1 cellular context compared by ENCODE assay signal in genomic region chr4:39441593-39441992, GRCh38.
A peak's percentile ranks its signal among the peaks of the same experiment; 100 is the strongest.
TF ChIP-seq lines count a peak whose summit lies in the region.

No MANE protein-coding gene starts in this region.

TF ChIP-seq in HEK293, 187 proteins besides CTCF, POLR2A, EP300 and RAD21 (continued from another document):
- TF ChIP-seq, protein P1, sequence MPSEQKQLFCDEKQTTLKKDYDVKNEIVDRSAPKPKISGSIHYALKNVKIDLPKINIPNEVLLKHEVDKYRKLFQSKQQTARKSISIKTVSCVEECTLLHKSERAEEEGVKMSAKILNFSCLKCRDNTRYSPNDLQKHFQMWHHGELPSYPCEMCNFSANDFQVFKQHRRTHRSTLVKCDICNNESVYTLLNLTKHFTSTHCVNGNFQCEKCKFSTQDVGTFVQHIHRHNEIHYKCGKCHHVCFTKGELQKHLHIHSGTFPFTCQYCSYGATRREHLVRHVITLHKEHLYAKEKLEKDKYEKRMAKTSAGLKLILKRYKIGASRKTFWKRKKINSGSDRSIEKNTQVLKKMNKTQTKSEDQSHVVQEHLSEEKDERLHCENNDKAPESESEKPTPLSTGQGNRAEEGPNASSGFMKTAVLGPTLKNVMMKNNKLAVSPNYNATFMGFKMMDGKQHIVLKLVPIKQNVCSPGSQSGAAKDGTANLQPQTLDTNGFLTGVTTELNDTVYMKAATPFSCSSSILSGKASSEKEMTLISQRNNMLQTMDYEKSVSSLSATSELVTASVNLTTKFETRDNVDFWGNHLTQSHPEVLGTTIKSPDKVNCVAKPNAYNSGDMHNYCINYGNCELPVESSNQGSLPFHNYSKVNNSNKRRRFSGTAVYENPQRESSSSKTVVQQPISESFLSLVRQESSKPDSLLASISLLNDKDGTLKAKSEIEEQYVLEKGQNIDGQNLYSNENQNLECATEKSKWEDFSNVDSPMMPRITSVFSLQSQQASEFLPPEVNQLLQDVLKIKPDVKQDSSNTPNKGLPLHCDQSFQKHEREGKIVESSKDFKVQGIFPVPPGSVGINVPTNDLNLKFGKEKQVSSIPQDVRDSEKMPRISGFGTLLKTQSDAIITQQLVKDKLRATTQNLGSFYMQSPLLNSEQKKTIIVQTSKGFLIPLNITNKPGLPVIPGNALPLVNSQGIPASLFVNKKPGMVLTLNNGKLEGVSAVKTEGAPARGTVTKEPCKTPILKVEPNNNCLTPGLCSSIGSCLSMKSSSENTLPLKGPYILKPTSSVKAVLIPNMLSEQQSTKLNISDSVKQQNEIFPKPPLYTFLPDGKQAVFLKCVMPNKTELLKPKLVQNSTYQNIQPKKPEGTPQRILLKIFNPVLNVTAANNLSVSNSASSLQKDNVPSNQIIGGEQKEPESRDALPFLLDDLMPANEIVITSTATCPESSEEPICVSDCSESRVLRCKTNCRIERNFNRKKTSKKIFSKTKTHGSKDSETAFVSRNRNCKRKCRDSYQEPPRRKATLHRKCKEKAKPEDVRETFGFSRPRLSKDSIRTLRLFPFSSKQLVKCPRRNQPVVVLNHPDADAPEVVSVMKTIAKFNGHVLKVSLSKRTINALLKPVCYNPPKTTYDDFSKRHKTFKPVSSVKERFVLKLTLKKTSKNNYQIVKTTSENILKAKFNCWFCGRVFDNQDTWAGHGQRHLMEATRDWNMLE (tag by site-specific recombination; conservative IDR thresholded peaks at IDR 0.05; ENCODE audit: low read depth), result peak; percentile 80
- TF ChIP-seq ZNF510 (tag by site-specific recombination; IDR thresholded peaks at IDR 0.05; ENCODE audit: insufficient replicate concordance) (peak; percentile 43), ZNF292 (tag by site-specific recombination; IDR thresholded peaks at IDR 0.05; ENCODE audit: borderline replicate concordance, low read depth) (peak; percentile 77), ZNF626 (tag by site-specific recombination; IDR thresholded peaks at IDR 0.05) (no peak), ZNF571 (tag by site-specific recombination; IDR thresholded peaks at IDR 0.05) (no peak), ZNF404 (tag by site-specific recombination; IDR thresholded peaks at IDR 0.05) (0 out of 2 replicates have a peak, but pooled peaks have one; percentile 16), ZNF362 (tag by site-specific recombination; IDR thresholded peaks at IDR 0.05) (no peak), ZBTB10 (tag by site-specific recombination; IDR thresholded peaks at IDR 0.05) (no peak), ZNF223 (tag by site-specific recombination; IDR thresholded peaks at IDR 0.05) (no peak), ZFP3 (tag by site-specific recombination; IDR thresholded peaks at IDR 0.05; ENCODE audit: low read depth) (no peak), ZNF274 (IDR thresholded peaks at IDR 0.05; ENCODE audit: low read length) (no peak), ZNF274 (tag by site-specific recombination; IDR thresholded peaks at IDR 0.05; ENCODE audit: borderline replicate concordance) (no peak), GLI4 (tag by site-specific recombination; IDR thresholded peaks at IDR 0.05) (no peak), ZNF266 (tag by site-specific recombination; IDR thresholded peaks at IDR 0.05; ENCODE audit: low read depth) (0 out of 2 replicates have a peak, but pooled peaks have one; percentile 35), ZNF501 (tag by site-specific recombination; IDR thresholded peaks at IDR 0.05) (no peak), ZIC2 (tag by site-specific recombination; IDR thresholded peaks at IDR 0.05) (no peak), ZNF610 (tag by site-specific recombination; IDR thresholded peaks at IDR 0.05; ENCODE audit: borderline replicate concordance) (no peak), ZBTB8A (tag by site-specific recombination; IDR thresholded peaks at IDR 0.05) (peak; percentile 40; the same call in 1 of the 2 replicates), ZNF558 (tag by site-specific recombination; IDR thresholded peaks at IDR 0.05) (peak; percentile 72), ZNF214 (tag by site-specific recombination; IDR thresholded peaks at IDR 0.05; ENCODE audit: borderline replicate concordance) (no peak), GLI2 (tag by site-specific recombination; IDR thresholded peaks at IDR 0.05; ENCODE audit: borderline replicate concordance, low read depth) (no peak), SCRT1 (tag by site-specific recombination; IDR thresholded peaks at IDR 0.05; ENCODE audit: borderline replicate concordance) (no peak), ZNF785 (tag by site-specific recombination; IDR thresholded peaks at IDR 0.05) (no peak), ZNF140 (tag by site-specific recombination; IDR thresholded peaks at IDR 0.05) (peak; percentile 46; the same call in 1 of the 2 replicates), ZXDB (tag by site-specific recombination; IDR thresholded peaks at IDR 0.05) (peak; percentile 30; the same call in 1 of the 2 replicates), ZNF146 (tag by site-specific recombination; IDR thresholded peaks at IDR 0.05) (no peak), ZNF23 (tag by site-specific recombination; IDR thresholded peaks at IDR 0.05; ENCODE audit: borderline replicate concordance) (no peak), IKZF3 (tag by site-specific recombination; IDR thresholded peaks at IDR 0.05) (no peak), ZSCAN30 (tag by site-specific recombination; IDR thresholded peaks at IDR 0.05) (no peak), ZNF24 (tag by site-specific recombination; IDR thresholded peaks at IDR 0.05) (no peak), INSM2 (tag by site-specific recombination; IDR thresholded peaks at IDR 0.05) (no peak), SP7 (tag by site-specific recombination; IDR thresholded peaks at IDR 0.05) (no peak), ZNF76 (tag by site-specific recombination; IDR thresholded peaks at IDR 0.05; ENCODE audit: borderline replicate concordance, low read depth) (no peak), ZNF426 (tag by site-specific recombination; IDR thresholded peaks at IDR 0.05) (peak; percentile 77), GLIS2 (tag by site-specific recombination; IDR thresholded peaks at IDR 0.05) (no peak)
- TF ChIP-seq, protein P2, sequence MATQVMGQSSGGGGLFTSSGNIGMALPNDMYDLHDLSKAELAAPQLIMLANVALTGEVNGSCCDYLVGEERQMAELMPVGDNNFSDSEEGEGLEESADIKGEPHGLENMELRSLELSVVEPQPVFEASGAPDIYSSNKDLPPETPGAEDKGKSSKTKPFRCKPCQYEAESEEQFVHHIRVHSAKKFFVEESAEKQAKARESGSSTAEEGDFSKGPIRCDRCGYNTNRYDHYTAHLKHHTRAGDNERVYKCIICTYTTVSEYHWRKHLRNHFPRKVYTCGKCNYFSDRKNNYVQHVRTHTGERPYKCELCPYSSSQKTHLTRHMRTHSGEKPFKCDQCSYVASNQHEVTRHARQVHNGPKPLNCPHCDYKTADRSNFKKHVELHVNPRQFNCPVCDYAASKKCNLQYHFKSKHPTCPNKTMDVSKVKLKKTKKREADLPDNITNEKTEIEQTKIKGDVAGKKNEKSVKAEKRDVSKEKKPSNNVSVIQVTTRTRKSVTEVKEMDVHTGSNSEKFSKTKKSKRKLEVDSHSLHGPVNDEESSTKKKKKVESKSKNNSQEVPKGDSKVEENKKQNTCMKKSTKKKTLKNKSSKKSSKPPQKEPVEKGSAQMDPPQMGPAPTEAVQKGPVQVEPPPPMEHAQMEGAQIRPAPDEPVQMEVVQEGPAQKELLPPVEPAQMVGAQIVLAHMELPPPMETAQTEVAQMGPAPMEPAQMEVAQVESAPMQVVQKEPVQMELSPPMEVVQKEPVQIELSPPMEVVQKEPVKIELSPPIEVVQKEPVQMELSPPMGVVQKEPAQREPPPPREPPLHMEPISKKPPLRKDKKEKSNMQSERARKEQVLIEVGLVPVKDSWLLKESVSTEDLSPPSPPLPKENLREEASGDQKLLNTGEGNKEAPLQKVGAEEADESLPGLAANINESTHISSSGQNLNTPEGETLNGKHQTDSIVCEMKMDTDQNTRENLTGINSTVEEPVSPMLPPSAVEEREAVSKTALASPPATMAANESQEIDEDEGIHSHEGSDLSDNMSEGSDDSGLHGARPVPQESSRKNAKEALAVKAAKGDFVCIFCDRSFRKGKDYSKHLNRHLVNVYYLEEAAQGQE (tag by site-specific recombination; IDR thresholded peaks at IDR 0.05), result peak; percentile 42; the same call in 1 of the 2 replicates
- TF ChIP-seq, protein P3, sequence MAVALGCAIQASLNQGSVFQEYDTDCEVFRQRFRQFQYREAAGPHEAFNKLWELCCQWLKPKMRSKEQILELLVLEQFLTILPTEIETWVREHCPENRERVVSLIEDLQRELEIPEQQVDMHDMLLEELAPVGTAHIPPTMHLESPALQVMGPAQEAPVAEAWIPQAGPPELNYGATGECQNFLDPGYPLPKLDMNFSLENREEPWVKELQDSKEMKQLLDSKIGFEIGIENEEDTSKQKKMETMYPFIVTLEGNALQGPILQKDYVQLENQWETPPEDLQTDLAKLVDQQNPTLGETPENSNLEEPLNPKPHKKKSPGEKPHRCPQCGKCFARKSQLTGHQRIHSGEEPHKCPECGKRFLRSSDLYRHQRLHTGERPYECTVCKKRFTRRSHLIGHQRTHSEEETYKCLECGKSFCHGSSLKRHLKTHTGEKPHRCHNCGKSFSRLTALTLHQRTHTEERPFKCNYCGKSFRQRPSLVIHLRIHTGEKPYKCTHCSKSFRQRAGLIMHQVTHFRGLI (tag by site-specific recombination; IDR thresholded peaks at IDR 0.05), result no peak
TF ChIP-seq in HEK293: peak in this region for 19.
